13 cellular contexts compared by ENCODE assay signal in genomic region chr5:95241635-95242034, GRCh38. TPM values are rescaled to one million over a fixed set of nuclear protein-coding genes. Genes with fewer than 3 reads are reported as not detected.
A peak's percentile ranks its signal among the peaks of the same experiment; 100 is the strongest.
DNase-seq lines count a peak whose midpoint lies in the region; ATAC-seq and TF ChIP-seq lines count a peak whose summit lies in the region.
"Had no signal": no experiment of that assay in that cellular context is flagged by ENCODE, and none has a peak within 500 bp of the region (broad histone marks: within the 10 kb centered on the region; RNA-seq: fewer than 3 reads in every experiment).

No MANE protein-coding gene starts in this region.

- H3K4me2 ChIP-seq in Loucy (ENCODE audit: low read depth, low read length, poor library complexity, severe bottlenecking): peak overlapping the region; percentile 6

- no peaks in the 10 kb centered on the region for H3K79me2 ChIP-seq in Loucy (ENCODE audit: insufficient read depth, low read length)

- H3F3A ChIP-seq in Loucy (ENCODE audit: low read depth): no peaks in the 10 kb centered on the region; the same call in 1 of the 2 replicates

- no peak overlapping the region for H2AFZ ChIP-seq in Loucy (ENCODE audit: low read length)

- H3K27ac ChIP-seq in gastrocnemius medialis: no peak overlapping the region
- H3K27ac ChIP-seq: heart left ventricle, right lobe of liver had no signal

- no peak for DNase-seq in HuH-7 (ENCODE audit: low spot score)
- no peak for DNase-seq in activated CD4-positive, CD25-positive, alpha-beta regulatory T cell (lab: John Stamatoyannopoulos, UW)
- DNase-seq in gastrocnemius medialis: no peak
- no peak for DNase-seq in UCSD-AML1 (lab: John Stamatoyannopoulos, UW; ENCODE audit: unreplicated experiment)
- DNase-seq: C1 segment of cervical spinal cord, heart left ventricle, midbrain, NCI-H510A, right lobe of liver had no signal

- H3K9me2 ChIP-seq in Loucy (replicated peaks; ENCODE audit: low read depth, low read length): no peaks in the 10 kb centered on the region

- H3K4me1 ChIP-seq in Loucy (ENCODE audit: insufficient read depth, low read length, poor library complexity, severe bottlenecking) (peaks cover 8% of the 10 kb centered on the region), gastrocnemius medialis (no peaks in the 10 kb centered on the region)
- H3K4me1 ChIP-seq: heart left ventricle, right lobe of liver had no signal

- no peak overlapping the region for H3K9ac ChIP-seq in Loucy (ENCODE audit: low read depth, low read length, poor library complexity, severe bottlenecking)

- TF ChIP-seq POLR2A in gastrocnemius medialis (IDR thresholded peaks at IDR 0.05): no peak

- ATAC-seq in GM18502 (IDR thresholded peaks at IDR 0.05; ENCODE audit: poor library complexity, unreplicated experiment) (peak; percentile 99), GM19455 (IDR thresholded peaks at IDR 0.05; ENCODE audit: unreplicated experiment) (peak; percentile 96), HG02943 (IDR thresholded peaks at IDR 0.05; ENCODE audit: low read depth, unreplicated experiment) (peak; percentile 84), gastrocnemius medialis (no peak)
- ATAC-seq: heart left ventricle, right lobe of liver had no signal

- in situ Hi-C loops in gastrocnemius medialis (cut with MboI; ENCODE audit: low sequenced_read_pairs in 4 of 4): loop anchor here in 1 of 4 donors (25.0 kb wide), 1 partner anchor 279 kb away; no protein-coding TSS in a partner anchor

- TF ChIP-seq CTCF in Loucy (conservative IDR thresholded peaks at IDR 0.05; ENCODE audit: low read length) (no peak), gastrocnemius medialis (IDR thresholded peaks at IDR 0.05 in 4 of 5, conservative IDR thresholded peaks at IDR 0.05 in 1 of 5) (no peak)

- H3K9me3 ChIP-seq in Loucy (ENCODE audit: insufficient read depth, low read depth, low read length) (no peaks in the 10 kb centered on the region), gastrocnemius medialis (no peaks in the 10 kb centered on the region)
- H3K9me3 ChIP-seq: heart left ventricle, right lobe of liver had no signal

- intact Hi-C loops in gastrocnemius medialis (cut with DNase I; ENCODE audit: low total_unique reads): no loop called here

- H3K27me3 ChIP-seq in Loucy (ENCODE audit: insufficient read depth, low read length, poor library complexity, severe bottlenecking): no peaks in the 10 kb centered on the region
- H3K27me3 ChIP-seq in gastrocnemius medialis: no peaks in the 10 kb centered on the region
- H3K27me3 ChIP-seq: right lobe of liver had no signal

- H3K4me3 ChIP-seq in Loucy (ENCODE audit: low read length, poor library complexity, severe bottlenecking): no peak overlapping the region
- H3K4me3 ChIP-seq in gastrocnemius medialis: no peak overlapping the region
- H3K4me3 ChIP-seq: heart left ventricle, right lobe of liver had no signal

- H3K36me3 ChIP-seq in Loucy (ENCODE audit: insufficient read depth, low read length) (no peaks in the 10 kb centered on the region), gastrocnemius medialis (no peaks in the 10 kb centered on the region)
- H3K36me3 ChIP-seq: heart left ventricle, right lobe of liver had no signal

- no peaks in the 10 kb centered on the region for H4K20me1 ChIP-seq in Loucy (ENCODE audit: insufficient read depth, low read length, poor library complexity, severe bottlenecking)

RNA-seq across cellular contexts. Expression of gene MCTP1, which starts 43.3 kb away (rescaled TPM):
- total RNA-seq in gastrocnemius medialis: 10 to 100 TPM in 1 of 4 donors, 1 to 10 TPM in 3; 5.4 to 22.1 (median 5.8) TPM

Comparison
In these comparisons a context has a peak if more than half of its experiments do, and no peak if none do; other contexts are left out.
1. ATAC-seq: peak in GM18502 (single experiment), GM19455 (single experiment) and HG02943 (single experiment); none in gastrocnemius medialis (0 of 2).